14 cellular contexts compared by ENCODE assay signal in the genomic region with DNA sequence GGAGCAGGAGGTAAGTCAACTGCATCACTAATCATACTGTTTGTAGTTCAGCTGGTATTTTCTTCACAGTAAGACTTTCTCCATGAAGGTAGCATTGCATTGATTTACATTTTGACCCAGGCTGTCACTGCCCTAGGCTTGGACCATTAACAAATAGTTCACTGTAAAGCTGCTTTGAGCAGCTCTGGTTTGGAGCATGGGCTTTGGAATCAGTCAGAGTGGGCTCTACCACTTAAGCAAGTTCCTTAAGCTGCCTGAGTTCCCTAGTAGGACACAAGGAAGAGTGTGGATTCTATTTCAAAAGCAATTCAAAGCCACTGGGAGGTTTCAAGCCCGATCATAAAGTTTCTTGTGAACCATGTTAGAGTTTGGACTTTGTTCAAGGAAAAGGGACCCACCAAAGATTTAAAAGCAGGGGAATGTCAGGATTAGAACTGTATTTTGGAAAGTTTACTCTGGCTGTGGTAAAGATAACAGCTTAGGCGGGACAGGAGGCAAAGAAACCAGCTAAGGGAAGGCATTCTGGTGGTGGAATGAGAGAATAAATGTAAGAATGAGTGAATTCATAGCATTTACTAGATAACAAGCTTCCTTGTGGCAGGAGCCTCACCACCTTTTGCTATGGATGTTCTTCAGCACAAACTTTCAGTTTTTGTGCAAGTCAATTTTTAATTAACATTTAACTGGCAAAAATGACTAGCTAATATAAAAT.
"Had no signal": no experiment of that assay in that cellular context is flagged by ENCODE, and none has a peak within 500 bp of the region (broad histone marks: within the 10 kb centered on the region; RNA-seq: fewer than 3 reads in every experiment).

No MANE protein-coding gene starts in this region.

- H3K9me3 Mint-ChIP-seq: effector memory CD8-positive, alpha-beta T cell; natural killer cell; stimulated activated naive CD8-positive, alpha-beta T cell treated with anti-CD3 and anti-CD28 coated beads, Interleukin-15, Interleukin-2, amounts not matched to agents 100 ng/mL and 50 ng/mL, for 24 hours had no signal

- H3K27ac ChIP-seq: gastroesophageal sphincter, thoracic aorta had no signal

- H3K4me1 Mint-ChIP-seq: natural killer cell had no signal

- ATAC-seq: activated CD8-positive, alpha-beta T cell treated with anti-CD3 and anti-CD28 coated beads, Interleukin-2, amount 10 ng/mL, durations not matched to agents 7 days and 5 days; effector memory CD8-positive, alpha-beta T cell; gastroesophageal sphincter; natural killer cell had no signal

- H3K4me3 Mint-ChIP-seq: activated CD8-positive, alpha-beta T cell treated with anti-CD3 and anti-CD28 coated beads, Interleukin-2, amount 10 ng/mL, durations not matched to agents 7 days and 5 days; activated naive CD4-positive, alpha-beta T cell treated with anti-CD3 and anti-CD28 coated beads for 36 hours; effector memory CD8-positive, alpha-beta T cell; natural killer cell; stimulated activated naive CD8-positive, alpha-beta T cell treated with anti-CD3 and anti-CD28 coated beads, Interleukin-15, Interleukin-2, amounts not matched to agents 100 ng/mL and 50 ng/mL, for 24 hours had no signal

- H3K4me1 ChIP-seq: gastroesophageal sphincter had no signal

- DNase-seq: activated CD8-positive, alpha-beta T cell treated with anti-CD3 and anti-CD28 coated beads, Interleukin-2, amount 10 ng/mL, durations not matched to agents 7 days and 5 days; activated naive CD4-positive, alpha-beta T cell treated with anti-CD3 and anti-CD28 coated beads for 36 hours; cortex of kidney; effector memory CD8-positive, alpha-beta T cell; kidney glomerular epithelial cell; midbrain; natural killer cell; occipital lobe; stimulated activated CD4-positive, alpha-beta T cell treated with anti-CD3 and anti-CD28 coated beads, Interleukin-4, amount 100 ng/mL, for 1 hour; stimulated activated CD8-positive, alpha-beta memory T cell treated with anti-CD3 and anti-CD28 coated beads, Interleukin-4, amount 100 ng/mL, for 48 hours had no signal

- H3K9me3 ChIP-seq: gastroesophageal sphincter, thoracic aorta had no signal

- H3K4me3 ChIP-seq: gastroesophageal sphincter, lung, thoracic aorta had no signal

- H3K27ac Mint-ChIP-seq: activated CD8-positive, alpha-beta T cell treated with anti-CD3 and anti-CD28 coated beads, Interleukin-2, amount 10 ng/mL, durations not matched to agents 7 days and 5 days; activated naive CD4-positive, alpha-beta T cell treated with anti-CD3 and anti-CD28 coated beads for 36 hours; effector memory CD8-positive, alpha-beta T cell; natural killer cell; stimulated activated naive CD8-positive, alpha-beta T cell treated with anti-CD3 and anti-CD28 coated beads, Interleukin-15, Interleukin-2, amounts not matched to agents 100 ng/mL and 50 ng/mL, for 24 hours had no signal

- H3K36me3 ChIP-seq: gastroesophageal sphincter, thoracic aorta had no signal

- H3K36me3 Mint-ChIP-seq: natural killer cell had no signal
